ENCODE assay signal across 1 cellular context in genomic region chr12:130971871-130972588, GRCh38.
A peak's percentile ranks its signal among the peaks of the same experiment; 100 is the strongest.
TF ChIP-seq lines count a peak whose summit lies in the region.

No MANE protein-coding gene starts in this region.

TF ChIP-seq in HepG2, 621 proteins besides CTCF, POLR2A, EP300 and RAD21 (continued from another document):
- TF ChIP-seq ZNF646 (CRISPR knock-in tag; IDR thresholded peaks at IDR 0.05) (no peak), ZNF549 (CRISPR knock-in tag; IDR thresholded peaks at IDR 0.05) (no peak), DDIT3 (CRISPR knock-in tag; IDR thresholded peaks at IDR 0.05) (no peak), ZNF232 (CRISPR knock-in tag; IDR thresholded peaks at IDR 0.05; ENCODE audit: borderline replicate concordance) (no peak), JARID2 (CRISPR knock-in tag; IDR thresholded peaks at IDR 0.05; ENCODE audit: insufficient replicate concordance) (no peak), ZFP82 (CRISPR knock-in tag; IDR thresholded peaks at IDR 0.05; ENCODE audit: borderline replicate concordance) (0 out of 2 replicates have a peak, but pooled peaks have one; percentile 21), KLF6 (CRISPR knock-in tag; IDR thresholded peaks at IDR 0.05) (no peak), ZNF18 (CRISPR knock-in tag; IDR thresholded peaks at IDR 0.05; ENCODE audit: insufficient replicate concordance) (no peak), ZNF652 (CRISPR knock-in tag; IDR thresholded peaks at IDR 0.05; ENCODE audit: borderline replicate concordance, low read depth) (no peak), ZBTB8A (CRISPR knock-in tag; IDR thresholded peaks at IDR 0.05; ENCODE audit: borderline replicate concordance, low read depth) (no peak), ZNF430 (CRISPR knock-in tag; IDR thresholded peaks at IDR 0.05) (peak; percentile 65; the same call in 1 of the 2 replicates), STAT5B (CRISPR knock-in tag; IDR thresholded peaks at IDR 0.05) (no peak), CREB1 (IDR thresholded peaks at IDR 0.05) (no peak), CREB1 (CRISPR knock-in tag; IDR thresholded peaks at IDR 0.05) (no peak), FIP1L1 (IDR thresholded peaks at IDR 0.05; ENCODE audit: borderline replicate concordance, insufficient read depth, low read depth, low read length) (no peak), SYNCRIP (IDR thresholded peaks at IDR 0.05; ENCODE audit: insufficient read depth, low read depth, low read length) (no peak), ZNF292 (CRISPR knock-in tag; IDR thresholded peaks at IDR 0.05; ENCODE audit: borderline replicate concordance, low read depth) (no peak), PCBP1 (IDR thresholded peaks at IDR 0.05; ENCODE audit: borderline replicate concordance, low read depth, low read length) (no peak)
